Comparison of ENCODE assay signal across 19 cellular contexts in the genomic region with DNA sequence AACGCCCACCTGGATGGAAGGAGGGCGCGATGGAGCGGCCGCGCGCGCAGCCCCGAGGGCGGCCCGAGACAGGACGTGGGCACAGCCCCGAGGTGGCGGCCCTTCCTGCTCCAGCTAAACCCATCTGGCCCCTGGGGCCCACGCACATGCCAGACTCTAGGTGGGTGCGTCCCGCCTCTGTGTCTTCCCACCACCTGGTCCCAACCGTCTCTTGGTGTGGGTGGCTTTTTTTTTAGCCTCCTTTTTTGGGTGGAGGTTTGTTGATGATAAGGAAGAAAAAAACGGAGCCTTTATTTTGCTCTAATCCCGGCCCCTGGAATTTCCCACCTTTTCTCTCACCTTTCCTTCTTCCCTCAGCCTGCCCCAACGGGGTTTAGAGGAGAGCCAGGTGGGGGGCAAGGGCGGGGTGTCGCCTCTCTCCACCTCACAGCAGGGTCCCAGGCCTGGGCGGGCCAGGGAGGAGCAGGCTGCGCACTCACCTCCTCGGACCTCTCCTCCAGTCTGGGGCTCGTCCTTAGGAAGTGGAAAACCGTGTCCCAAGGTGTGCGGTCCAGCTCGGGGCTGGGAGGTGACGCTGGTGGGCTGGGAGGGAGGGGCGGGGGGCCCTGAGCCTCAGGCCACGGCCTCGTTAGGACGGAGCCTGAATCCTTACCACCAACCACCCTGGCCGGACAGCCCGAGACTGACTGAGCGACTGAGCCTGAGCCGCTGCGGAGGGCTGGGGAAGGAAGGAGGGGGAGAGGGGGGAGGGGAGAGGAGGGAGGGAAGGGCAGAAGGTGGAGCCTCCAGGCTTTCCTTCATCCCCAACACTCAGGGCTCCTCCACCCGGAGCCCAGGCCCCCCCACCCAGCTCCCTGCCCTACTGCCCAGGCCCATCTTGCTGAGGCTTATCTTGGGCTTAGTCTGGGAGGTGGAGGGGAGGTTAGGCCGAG. TPM values are rescaled to one million over a fixed set of nuclear protein-coding genes. Genes with fewer than 3 reads are reported as not detected.
DNase-seq lines count a peak whose midpoint lies in the region; ATAC-seq, FAIRE-seq and TF ChIP-seq lines count a peak whose summit lies in the region.
"Had no signal": no experiment of that assay in that cellular context is flagged by ENCODE, and none has a peak within 500 bp of the region (broad histone marks: within the 10 kb centered on the region; RNA-seq: fewer than 3 reads in every experiment).

TSS of gene SOX10 (minus strand) at position 696 of the 932 bp plus-strand sequence. CDS start 771 bp downstream, outside the sequence.

- POLR2A ChIA-PET in HEK293 (lab: Yijun Ruan, JAX) = no interaction called here
- POLR2A ChIA-PET in HepG2 (lab: Yijun Ruan, JAX) = no interaction called here

- TF ChIP-seq CTCF in HEK293 (tag by site-specific recombination; IDR thresholded peaks at IDR 0.05) (no peak), coronary artery (IDR thresholded peaks at IDR 0.05) (no peak), colonic mucosa (IDR thresholded peaks at IDR 0.05) (no peak), HepG2 (CRISPR knock-in tag; IDR thresholded peaks at IDR 0.05) (no peak)

- in situ Hi-C loops in HepG2 (cut with HindIII; ENCODE audit: extremely low pct_ligation_motif_present, low pct_unique_long_range_greater_than_20kb) = no loop called here

- TF ChIP-seq EP300 in HepG2 (IDR thresholded peaks at IDR 0.05; ENCODE audit: low read depth in 2 of 2, low read length in 2 of 2) (no peak), HepG2 (CRISPR knock-in tag; IDR thresholded peaks at IDR 0.05; ENCODE audit: borderline replicate concordance) (no peak)

- H3K4me3 ChIP-seq in HEK293 (ENCODE audit: low read depth, low read length) (no peak within 1 kb of the TSS), coronary artery (peak within 1 kb of the TSS; percentile 34), colonic mucosa (no peak within 1 kb of the TSS), HepG2 (replicated peaks in 1 of 3; ENCODE audit: insufficient read depth in 1 of 3, low read depth in 2 of 3, low read length in 3 of 3) (no peak within 1 kb of the TSS)
- H3K4me3 ChIP-seq: GM12878, psoas muscle had no signal

- FAIRE-seq in HepG2 (lab: Jason Lieb, UNC) = no peak
- FAIRE-seq: GM12878 had no signal

- H3K4me2 ChIP-seq in HepG2 (ENCODE audit: low read depth, low read length) = no peak within 1 kb of the TSS

- ATAC-seq in sciatic nerve (peak; percentile 45), HepG2 (no peak)
- ATAC-seq: GM12878, psoas muscle had no signal

- no peak for DNase-seq in coronary artery (ENCODE audit: low spot score)
- DNase-seq in iPS-NIHi11 (ENCODE audit: low spot score) = peak; percentile 82
- peak; percentile 75 for DNase-seq in sciatic nerve (ENCODE audit: low spot score)
- DNase-seq in NCI-H146 (lab: John Stamatoyannopoulos, UW) = no peak
- no peak for DNase-seq in colonic mucosa
- DNase-seq in NCI-H2107 treated with DMSO at 0.1 percent for 48 hours (lab: John Stamatoyannopoulos, UW; ENCODE audit: unreplicated experiment) = no peak
- DNase-seq in HepG2 (ENCODE audit: low spot score) = no peak
- DNase-seq: activated CD4-positive, alpha-beta memory T cell treated with anti-CD3 and anti-CD28 coated beads, Interleukin-2, amount 10 ng/mL, durations not matched to agents 7 days and 5 days; activated effector memory CD4-positive, alpha-beta T cell treated with anti-CD3 and anti-CD28 coated beads, Interleukin-2, amount 50 U/mL, for 16 hours; NCI-H187; NCI-H748 treated with DMSO at 0.1 percent for 48 hours; psoas muscle; SIG-M5; stimulated activated CD4-positive, alpha-beta T cell treated with anti-CD3 and anti-CD28 coated beads, Interleukin-2, amount 100 ng/mL, for 48 hours; T1000 had no signal

- no peaks in the 10 kb centered on the region for H3K79me2 ChIP-seq in HepG2 (ENCODE audit: insufficient read depth, low read length)

- intact Hi-C loops in sciatic nerve (cut with DNase I) (no loop called here), colonic mucosa (cut with DNase I) (no loop called here), HepG2 (cut with micrococcal nuclease; ENCODE audit: unreplicated experiment) (no loop called here)

- TF ChIP-seq POLR2A in HepG2 (IDR thresholded peaks at IDR 0.05; ENCODE audit: insufficient read depth in 1 of 2, low read depth in 2 of 2, low read length in 2 of 2) = no peak

- no peak for TF ChIP-seq RAD21 in HepG2 (CRISPR knock-in tag; IDR thresholded peaks at IDR 0.05)

- whole genome bisulfite sequencing in HepG2 (ENCODE audit: low lambda C conversion rate) = 94% methylated on average over 42 of the region's 42 CpGs

- H4K20me1 ChIP-seq in HepG2 (ENCODE audit: insufficient read depth, low read length) = no peaks in the 10 kb centered on the region

- H3K27ac ChIP-seq in HEK293 (ENCODE audit: extremely low read depth, low read depth, low read length) = no peak within 1 kb of the TSS
- H3K27ac ChIP-seq in coronary artery = peak within 1 kb of the TSS in 1 of 2 donors; percentile 37
- H3K27ac ChIP-seq in colonic mucosa = no peak within 1 kb of the TSS
- H3K27ac ChIP-seq in HepG2 (ENCODE audit: extremely low read length, insufficient read depth, low read length) = no peak within 1 kb of the TSS
- H3K27ac ChIP-seq: epithelial cell of prostate, psoas muscle had no signal

- no peaks in the 10 kb centered on the region for H3K27me3 ChIP-seq in colonic mucosa
- no peaks in the 10 kb centered on the region for H3K27me3 ChIP-seq in HepG2 (ENCODE audit: control insufficient read depth in 1 of 2, insufficient read depth in 2 of 2, low read length in 2 of 2)

- H3K4me1 ChIP-seq in HEK293 (ENCODE audit: control insufficient read depth, insufficient read depth, low read length) (no peaks in the 10 kb centered on the region), colonic mucosa (no peaks in the 10 kb centered on the region), HepG2 (ENCODE audit: insufficient read depth, low read length) (peaks cover 39% of the 10 kb centered on the region)
- H3K4me1 ChIP-seq: psoas muscle had no signal

- BruUV-seq in HepG2 (replicated peaks; lab: Mats Ljungman, UMichigan) = no TSS peak

- H3K9ac ChIP-seq in colonic mucosa (ENCODE audit: low read depth in 2 of 2, low read length in 2 of 2) = peak within 1 kb of the TSS in 1 of 2 donors; percentile 15
- H3K9ac ChIP-seq in HepG2 (ENCODE audit: insufficient read depth, low read depth, low read length) = no peak within 1 kb of the TSS

- peaks cover 0 to 2% of the 10 kb centered on the region in 2 experiments; a peak in 1 of 3 replicates for H3K36me3 ChIP-seq in HEK293 (ENCODE audit: control insufficient read depth in 2 of 2, insufficient read depth in 1 of 2, low read length in 2 of 2)
- H3K36me3 ChIP-seq in colonic mucosa = no peaks in the 10 kb centered on the region
- H3K36me3 ChIP-seq in HepG2 (replicated peaks in 1 of 2; ENCODE audit: control insufficient read depth in 1 of 2, insufficient read depth in 2 of 2, low read length in 2 of 2) = no peaks in the 10 kb centered on the region

- CTCF ChIA-PET in HEK293 (lab: Yijun Ruan, JAX) = interaction anchor here (1.1 to 1.3 kb wide), 2 partner anchors 9 to 27 kb away, joined by 3 to 7 read pairs; no protein-coding TSS in a partner anchor
- CTCF ChIA-PET in HepG2 (lab: Yijun Ruan, JAX; ENCODE audit: low intra/inter-chr PET ratio, low total read pairs) = no interaction called here

- H3K9me3 ChIP-seq in HEK293 (ENCODE audit: control insufficient read depth, insufficient read depth, low read depth, low read length) = no peaks in the 10 kb centered on the region
- H3K9me3 ChIP-seq in colonic mucosa = no peaks in the 10 kb centered on the region
- no peaks in the 10 kb centered on the region for H3K9me3 ChIP-seq in HepG2 (ENCODE audit: low read length)
- H3K9me3 ChIP-seq: psoas muscle had no signal

- no peak within 1 kb of the TSS for H2AFZ ChIP-seq in HepG2 (ENCODE audit: low read length)

TF ChIP-seq in HEK293, 187 proteins besides CTCF, POLR2A, EP300 and RAD21 (continues in another document):
- TF ChIP-seq ZFHX2 (tag by site-specific recombination; conservative IDR thresholded peaks at IDR 0.05) (peak; percentile 87), ZNF596 (tag by site-specific recombination; IDR thresholded peaks at IDR 0.05) (no peak), EGR2 (tag by site-specific recombination; IDR thresholded peaks at IDR 0.05; ENCODE audit: low read depth) (peak; percentile 85), ZNF768 (tag by site-specific recombination; IDR thresholded peaks at IDR 0.05) (no peak), ZNF133 (tag by site-specific recombination; IDR thresholded peaks at IDR 0.05) (no peak)

TF ChIP-seq in HepG2, 621 proteins besides CTCF, POLR2A, EP300 and RAD21 (continues in another document):
- no peak for TF ChIP-seq PHF20 (CRISPR knock-in tag; IDR thresholded peaks at IDR 0.05)
- TF ChIP-seq MEIS1 (CRISPR knock-in tag; IDR thresholded peaks at IDR 0.05; ENCODE audit: borderline replicate concordance) = no peak
- TF ChIP-seq REXO4 (CRISPR knock-in tag; IDR thresholded peaks at IDR 0.05; ENCODE audit: borderline replicate concordance) = no peak
- no peak for TF ChIP-seq ZNF292 (CRISPR knock-in tag; IDR thresholded peaks at IDR 0.05; ENCODE audit: borderline replicate concordance, low read depth)

RNA-seq across cellular contexts. Expression of gene SOX10, which starts in this region (rescaled TPM):
- total RNA-seq in sciatic nerve = 179 TPM
- total RNA-seq in colonic mucosa = 1 to 10 TPM in 1 of 2 donors, under 1 TPM in 1; 0.57 to 3.4 TPM
- not detected in 2 replicates for total RNA-seq in HepG2 (2016; rRNA removed; fragmentation: Illumina TruSeq; extraction: Trizol)
- not detected in 2 replicates for total RNA-seq in HepG2 (2016; cell fraction: cytosol; rRNA removed; fragmentation: Illumina TruSeq; extraction: Trizol; ENCODE audit: low read depth)
- not detected in 2 replicates for total RNA-seq in HepG2 (2016; cell fraction: insoluble cytoplasmic fraction; rRNA removed; fragmentation: Illumina TruSeq; extraction: Trizol)
- not detected in 2 replicates for total RNA-seq in HepG2 (2016; cell fraction: membrane; rRNA removed; fragmentation: Illumina TruSeq; extraction: Trizol)
- not detected in 2 replicates for total RNA-seq in HepG2 (2016; cell fraction: nucleus; rRNA removed; fragmentation: Illumina TruSeq; extraction: Trizol)
- not detected in 2 replicates for polyA plus RNA-seq in HepG2 (2011; rRNA removed)
- polyA plus RNA-seq in HepG2 (2011; cell fraction: cytosol; rRNA removed) = not detected in 2 replicates
- not detected in 2 replicates for polyA plus RNA-seq in HepG2 (2011; cell fraction: nucleus; rRNA removed)
- 0.04 TPM in 1 of 2 replicates, not detected in the other for polyA plus RNA-seq in HepG2 (2012)
- polyA plus RNA-seq in HepG2 (2016; cell fraction: cytosol; fragmentation: Illumina TruSeq; extraction: Trizol; ENCODE audit: low read depth) = not detected in 2 replicates
- not detected in 2 replicates for polyA plus RNA-seq in HepG2 (2016; cell fraction: insoluble cytoplasmic fraction; fragmentation: Illumina TruSeq; extraction: Trizol; ENCODE audit: low read depth)
- polyA plus RNA-seq in HepG2 (2016; cell fraction: membrane; fragmentation: Illumina TruSeq; extraction: Trizol; ENCODE audit: low read depth) = not detected in 2 replicates
- not detected in 2 replicates for polyA plus RNA-seq in HepG2 (2016; cell fraction: nucleus; fragmentation: Illumina TruSeq; extraction: Trizol; ENCODE audit: insufficient read depth, low read depth)
- not detected in 2 replicates for polyA minus RNA-seq in HepG2 (2011; rRNA and poly(A)+ RNA removed; ENCODE audit: low replicate concordance)
- not detected in 2 replicates for polyA minus RNA-seq in HepG2 (2011; cell fraction: cytosol; rRNA and poly(A)+ RNA removed)
- not detected in 2 replicates for polyA minus RNA-seq in HepG2 (2011; cell fraction: nucleus; rRNA and poly(A)+ RNA removed)
- total RNA-seq: activated CD4-positive, alpha-beta memory T cell treated with anti-CD3 and anti-CD28 coated beads, Interleukin-2, amount 10 ng/mL, durations not matched to agents 7 days and 5 days; GM12878 had no signal
- polyA plus RNA-seq: BJ had no signal

Comparison
In these comparisons a context has a peak if more than half of its experiments do, and no peak if none do; other contexts are left out.
1. RNA of gene SOX10 (total RNA-seq): 179 TPM in sciatic nerve (single experiment); 0.57 to 3.4 TPM in colonic mucosa and not detected in HepG2; every median in the first group is over 10 times any median in the second.
2. DNase-seq: peak in iPS-NIHi11 (single experiment) and sciatic nerve (single experiment); none in coronary artery (single experiment), NCI-H146 (single experiment), colonic mucosa (single experiment), NCI-H2107 treated with DMSO at 0.1 percent for 48 hours (single experiment) and HepG2 (single experiment).